Comparison of ENCODE assay signal across 15 cellular contexts in the genomic region with DNA sequence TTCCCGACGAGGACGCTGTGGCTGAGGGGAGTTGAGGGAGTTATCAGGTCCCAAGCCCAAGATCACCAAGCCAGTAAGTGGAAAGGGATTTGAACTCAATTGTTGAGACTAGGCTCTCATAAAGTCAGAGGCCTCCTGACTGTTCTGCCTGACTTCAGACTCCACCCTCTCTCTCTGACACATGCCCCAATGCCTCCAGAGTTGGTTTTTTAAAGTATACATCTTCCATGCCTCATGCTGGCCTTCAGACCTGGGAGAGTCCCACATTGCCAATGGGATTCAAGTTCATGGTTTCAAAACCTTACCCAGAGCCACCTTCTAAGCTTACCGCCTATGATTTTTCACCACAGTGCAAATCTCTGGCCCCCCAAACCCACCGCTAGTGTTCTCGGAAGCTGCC.
DNase-seq lines count a peak whose midpoint lies in the region; ATAC-seq and TF ChIP-seq lines count a peak whose summit lies in the region.
"Had no signal": no experiment of that assay in that cellular context is flagged by ENCODE, and none has a peak within 500 bp of the region (broad histone marks: within the 10 kb centered on the region; RNA-seq: fewer than 3 reads in every experiment).

No MANE protein-coding gene starts in this region.

- no peaks in the 10 kb centered on the region for H3K36me3 Mint-ChIP-seq in Calu3 (ENCODE audit: insufficient read depth, unreplicated experiment)
- H3K36me3 Mint-ChIP-seq: CD4-positive, CD25-positive, alpha-beta regulatory T cell had no signal

- H3K27ac ChIP-seq in Panc1 (ENCODE audit: low read length): peak overlapping the region; percentile 96

- H3K4me1 ChIP-seq in Panc1 (ENCODE audit: control insufficient read depth, insufficient read depth, low read length): peaks cover 27% of the 10 kb centered on the region
- H3K4me1 ChIP-seq: Caco-2 had no signal

- H3K9me3 Mint-ChIP-seq in Calu3 (ENCODE audit: low read depth, unreplicated experiment): no peaks in the 10 kb centered on the region
- H3K9me3 Mint-ChIP-seq: IgD-negative memory B cell had no signal

- CTCF ChIA-PET in Panc1 (lab: Charles Lee) (no interaction called here), Calu3 (lab: Charles Lee) (no interaction called here)

- no peak for TF ChIP-seq CTCF in Panc1 (IDR thresholded peaks at IDR 0.05)
- TF ChIP-seq CTCF in Calu3 (IDR thresholded peaks at IDR 0.05; ENCODE audit: unreplicated experiment): no peak

- POLR2A ChIA-PET in Panc1 (lab: Charles Lee): no interaction called here

- no peaks in the 10 kb centered on the region for H3K27me3 ChIP-seq in Panc1 (ENCODE audit: control insufficient read depth, insufficient read depth, low read length)

- ATAC-seq in Panc1 (no peak), HG02840 (IDR thresholded peaks at IDR 0.05; ENCODE audit: low FRiP score, unreplicated experiment) (no peak)

- H3K4me3 Mint-ChIP-seq in Calu3 (ENCODE audit: low read depth, unreplicated experiment): no peak overlapping the region
- H3K4me3 Mint-ChIP-seq: B cell; CD4-positive, CD25-positive, alpha-beta regulatory T cell; IgD-negative memory B cell had no signal

- BruUV-seq in Panc1 (replicated peaks; lab: Mats Ljungman, UMichigan): no TSS peak
- no TSS peak for BruUV-seq in Calu3 (replicated peaks; lab: Mats Ljungman, UMichigan)

- H3K9me3 ChIP-seq in Panc1 (ENCODE audit: control insufficient read depth, insufficient read depth, low read depth, low read length): no peaks in the 10 kb centered on the region; the same call in 1 of the 2 replicates
- H3K9me3 ChIP-seq: Caco-2 had no signal

- no peaks in the 10 kb centered on the region for H3K4me1 Mint-ChIP-seq in Calu3 (ENCODE audit: low read depth, unreplicated experiment)
- H3K4me1 Mint-ChIP-seq: B cell, IgD-negative memory B cell had no signal

- H3K4me3 ChIP-seq in Panc1 (ENCODE audit: low read depth in 2 of 2, low read length in 2 of 2): no peak overlapping the region

- intact Hi-C loops in Panc1 (cut with micrococcal nuclease; ENCODE audit: unreplicated experiment) (no loop called here), Calu3 (cut with micrococcal nuclease; ENCODE audit: unreplicated experiment) (no loop called here)

- peak; percentile 36 for DNase-seq in EL
- no peak for DNase-seq in Panc1 (ENCODE audit: low read depth, low spot score)
- peak; percentile 60 for DNase-seq in fibroblast of peridontal ligament (ENCODE audit: extremely low read depth)
- peak; percentile 35 for DNase-seq in stromal cell of bone marrow (ENCODE audit: low read depth)
- DNase-seq in GDM1 (lab: John Stamatoyannopoulos, UW): no peak
- no peak for DNase-seq in Calu3
- DNase-seq: Caco-2; CD4-positive, CD25-positive, alpha-beta regulatory T cell; NCI-H1105 treated with DMSO at 0.1 percent for 48 hours; NCI-H187; NCI-H226; NCI-H524 treated with DMSO at 0.1 percent for 48 hours had no signal

- no peak overlapping the region for H3K27ac Mint-ChIP-seq in Calu3 (ENCODE audit: unreplicated experiment)
- H3K27ac Mint-ChIP-seq: B cell; CD4-positive, CD25-positive, alpha-beta regulatory T cell; IgD-negative memory B cell had no signal

- H3K27me3 Mint-ChIP-seq in Calu3 (ENCODE audit: unreplicated experiment): peaks cover 35% of the 10 kb centered on the region
- H3K27me3 Mint-ChIP-seq: B cell; CD4-positive, CD25-positive, alpha-beta regulatory T cell; IgD-negative memory B cell had no signal

- H3K36me3 ChIP-seq in Panc1 (ENCODE audit: control insufficient read depth, insufficient read depth, low read length): no peaks in the 10 kb centered on the region

- in situ Hi-C loops in Panc1 (cut with HindIII; ENCODE audit: low pct_unique_long_range_greater_than_20kb, low sequenced_read_pairs): no loop called here

Comparison
In these comparisons a context has a peak if more than half of its experiments do, and no peak if none do; other contexts are left out.
1. DNase-seq: peak in EL (single experiment), fibroblast of peridontal ligament (single experiment) and stromal cell of bone marrow (single experiment); none in Panc1 (single experiment), GDM1 (single experiment) and Calu3 (single experiment).